In genomic region chr7:32496052-32496813, GRCh38 we compare ENCODE assay signal across 8 cellular contexts. TPM values are rescaled to one million over a fixed set of nuclear protein-coding genes. Genes with fewer than 3 reads are reported as not detected.
A peak's percentile ranks its signal among the peaks of the same experiment; 100 is the strongest.
DNase-seq lines count a peak whose midpoint lies in the region; ATAC-seq and TF ChIP-seq lines count a peak whose summit lies in the region.

No MANE protein-coding gene starts in this region.

- H3K36me3 ChIP-seq in Karpas-422 (ENCODE audit: insufficient read depth, low read length), result peaks cover 22% of the 10 kb centered on the region
- H3K36me3 ChIP-seq in vagina, result no peaks in the 10 kb centered on the region

- peak overlapping the region; percentile 84 to 99 (median 98) for H3K27ac Mint-ChIP-seq in brain

- peak overlapping the region; percentile 72 for H3K4me2 ChIP-seq in Karpas-422 (ENCODE audit: low read depth, low read length, poor library complexity, severe bottlenecking)

- DNase-seq in Karpas-422, result peak; percentile 41
- DNase-seq in lung microvascular endothelial cell (ENCODE audit: low read depth in 2 of 2), result peak; percentile 5 to 18
- no peak for DNase-seq in vagina (ENCODE audit: extremely low spot score in 2 of 2)
- DNase-seq in NCI-H82 treated with DMSO at 0.1 percent for 48 hours (lab: John Stamatoyannopoulos, UW; ENCODE audit: unreplicated experiment), result no peak
- DNase-seq in activated CD4-positive, alpha-beta T cell treated with anti-CD3 and anti-CD28 coated beads for 48 hours, result no peak

- H3K4me3 ChIP-seq in GM12875 (ENCODE audit: low read depth, low read length) (peak overlapping the region; percentile 97), Karpas-422 (ENCODE audit: low read length) (peak overlapping the region; percentile 71), vagina (peak overlapping the region; percentile 76 to 94)

- no peak for TF ChIP-seq POLR2A in vagina (IDR thresholded peaks at IDR 0.05)

- peaks cover 60% of the 10 kb centered on the region for H3K79me2 ChIP-seq in Karpas-422 (ENCODE audit: low read length)

- H2AFZ ChIP-seq in Karpas-422 (ENCODE audit: low read length), result no peak overlapping the region

- no peaks in the 10 kb centered on the region for H3K27me3 ChIP-seq in Karpas-422 (ENCODE audit: low read length)
- no peaks in the 10 kb centered on the region for H3K27me3 ChIP-seq in vagina

- no peaks in the 10 kb centered on the region for H3K9me3 ChIP-seq in Karpas-422 (ENCODE audit: low read length)
- no peaks in the 10 kb centered on the region for H3K9me3 ChIP-seq in vagina

- H3K9me2 ChIP-seq in Karpas-422 (replicated peaks; ENCODE audit: insufficient read depth, low read length), result no peaks in the 10 kb centered on the region

- TF ChIP-seq CTCF in GM12875 (IDR thresholded peaks at IDR 0.05; ENCODE audit: borderline replicate concordance, insufficient read depth, low read depth, low read length) (no peak), brain (conservative IDR thresholded peaks at IDR 0.05) (no peak), vagina (IDR thresholded peaks at IDR 0.05) (no peak)

- peak overlapping the region; percentile 90 for H3K27ac ChIP-seq in Karpas-422 (ENCODE audit: low read length)
- H3K27ac ChIP-seq in vagina, result peak overlapping the region; percentile 95

- peaks cover 46% of the 10 kb centered on the region for H3K4me1 Mint-ChIP-seq in brain

- peak overlapping the region; percentile 89 to 99 (median 96) for H3K4me3 Mint-ChIP-seq in brain

- H3K4me1 ChIP-seq in Karpas-422 (ENCODE audit: low read length), result peaks cover 27% of the 10 kb centered on the region
- H3K4me1 ChIP-seq in vagina, result peaks cover 38% of the 10 kb centered on the region

- peaks cover 50% of the 10 kb centered on the region for H3K36me3 Mint-ChIP-seq in brain

- H3K9ac ChIP-seq in Karpas-422 (ENCODE audit: low read length), result peak overlapping the region; percentile 93

- no peak for ATAC-seq in HG03108 (IDR thresholded peaks at IDR 0.05; ENCODE audit: unreplicated experiment)

- intact Hi-C loops in vagina (cut with DNase I), result loop anchor here (5.0 kb wide), 1 partner anchor 396 kb away; the partner anchor contains the start of gene KBTBD2

- no peaks in the 10 kb centered on the region for H4K20me1 ChIP-seq in Karpas-422 (ENCODE audit: insufficient read depth, low read depth, low read length)

- H3K27me3 Mint-ChIP-seq in brain, result peaks cover 7% of the 10 kb centered on the region

- peaks cover 0 to 18% (median 13%) of the 10 kb centered on the region in 5 experiments for H3K9me3 Mint-ChIP-seq in brain

RNA-seq across cellular contexts. Expression of gene AVL9, which starts 0.9 kb away (rescaled TPM):
- total RNA-seq in Karpas-422 (2014; rRNA removed; shearing (Covaris generic); ENCODE audit: low replicate concordance), result 32.9 and 41.4 TPM in 2 replicates
- polyA plus RNA-seq in brain (ENCODE audit: insufficient read depth, low read depth, low replicate concordance), result 19.9 TPM
- total RNA-seq in lung microvascular endothelial cell (26.8 and 47.6 TPM in 2 replicates), vagina (25.5 TPM)

RNA-seq across cellular contexts. Expression of gene LSM5, which starts 6.1 kb away (rescaled TPM):
- total RNA-seq in Karpas-422 (2014; rRNA removed; shearing (Covaris generic); ENCODE audit: low replicate concordance), result 24.0 and 47.8 TPM in 2 replicates
- polyA plus RNA-seq in brain (ENCODE audit: insufficient read depth, low read depth, low replicate concordance), result 68.3 TPM
- total RNA-seq in lung microvascular endothelial cell, result 13.9 and 21.4 TPM in 2 replicates
- 31.9 TPM for total RNA-seq in vagina

Comparison
In these comparisons a context has a peak if more than half of its experiments do, and no peak if none do; other contexts are left out.
1. DNase-seq: peak in Karpas-422 (single experiment) and lung microvascular endothelial cell (2 of 2); none in vagina (0 of 2), NCI-H82 treated with DMSO at 0.1 percent for 48 hours (single experiment) and activated CD4-positive, alpha-beta T cell treated with anti-CD3 and anti-CD28 coated beads for 48 hours (single experiment).
2. Peak in every context shown above with its lines, with median percentiles within 50 percentile points of each other: H3K4me3 ChIP-seq.